In genomic region chr1:177926201-177926600, GRCh38 we compare ENCODE assay signal across 15 cellular contexts. TPM values are rescaled to one million over a fixed set of nuclear protein-coding genes. Genes with fewer than 3 reads are reported as not detected.
DNase-seq lines count a peak whose midpoint lies in the region; ATAC-seq and TF ChIP-seq lines count a peak whose summit lies in the region.
"Had no signal": no experiment of that assay in that cellular context is flagged by ENCODE, and none has a peak within 500 bp of the region (broad histone marks: within the 10 kb centered on the region; RNA-seq: fewer than 3 reads in every experiment).

No MANE protein-coding gene starts in this region.

- no peaks in the 10 kb centered on the region for H3K9me3 ChIP-seq in IMR-90 (ENCODE audit: control insufficient read depth, insufficient read depth, low read length)
- H3K9me3 ChIP-seq in uterus: no peaks in the 10 kb centered on the region

- peak overlapping the region; percentile 94 for H2AK5ac ChIP-seq in IMR-90 (ENCODE audit: low read depth, low read length)

- no peak overlapping the region for H3K9ac ChIP-seq in IMR-90 (ENCODE audit: low read depth, low read length)

- H3K56ac ChIP-seq in IMR-90 (ENCODE audit: extremely low read depth, insufficient read depth, low read length): peak overlapping the region; percentile 78

- H4K20me1 ChIP-seq in IMR-90 (ENCODE audit: insufficient read depth, low read length): no peaks in the 10 kb centered on the region

- dilution Hi-C loops in IMR-90 (cut with HindIII; ENCODE audit: low sequenced_read_pairs, unreplicated experiment): no loop called here

- intact Hi-C loops in IMR-90 (cut with micrococcal nuclease): loop anchor here (5.0 kb wide), 2 partner anchors 54 to 719 kb away; no protein-coding TSS in a partner anchor
- intact Hi-C loops in uterus (cut with DNase I; ENCODE audit: low total_unique reads): no loop called here

- no peak for TF ChIP-seq RAD21 in IMR-90 (IDR thresholded peaks at IDR 0.05; ENCODE audit: low read length)

- peak overlapping the region; percentile 91 for H3K23ac ChIP-seq in IMR-90 (ENCODE audit: low read depth, low read length)

- H4K8ac ChIP-seq in IMR-90 (ENCODE audit: low read depth in 2 of 2, low read length in 2 of 2): peak overlapping the region; percentile 52 to 95

- H2AK9ac ChIP-seq in IMR-90 (replicated peaks; ENCODE audit: low read depth, low read length, poor library complexity): peak overlapping the region; percentile 84

- peak overlapping the region; percentile 98 for H2BK20ac ChIP-seq in IMR-90 (ENCODE audit: low read depth, low read length)

- in situ Hi-C loops in IMR-90 (cut with MboI; ENCODE audit: low sequenced_read_pairs) (no loop called here), brain microvascular endothelial cell (cut with HindIII; ENCODE audit: low pct_ligation_motif_present, low sequenced_read_pairs) (no loop called here)

- peaks cover 4% of the 10 kb centered on the region; the same call in 1 of the 2 replicates for H3K9me1 ChIP-seq in IMR-90 (ENCODE audit: insufficient read depth, low read length)

- CTCF ChIA-PET in IMR-90 (lab: Yijun Ruan, JAX): interaction anchor here (0.7 to 1.4 kb wide), 2 partner anchors 11 to 13 kb away, joined by 3 to 6 read pairs; no protein-coding TSS in a partner anchor

- peak overlapping the region; percentile 70 for H2AFZ ChIP-seq in IMR-90 (replicated peaks; ENCODE audit: low read length, poor library complexity)
- H2AFZ ChIP-seq: PC-9 had no signal

- no peak overlapping the region for H3K4me2 ChIP-seq in IMR-90 (ENCODE audit: low read depth, low read length)

- H4K91ac ChIP-seq in IMR-90 (ENCODE audit: insufficient read depth, low read depth, low read length): peak overlapping the region; percentile 97

- peak overlapping the region; percentile 85 for H3K14ac ChIP-seq in IMR-90 (replicated peaks; ENCODE audit: low read depth, low read length)

- peak overlapping the region; percentile 99 for H2BK120ac ChIP-seq in IMR-90 (ENCODE audit: low read depth, low read length)

- H4K5ac ChIP-seq in IMR-90 (ENCODE audit: low read depth, low read length): peak overlapping the region; percentile 66

- TF ChIP-seq CTCF in IMR-90 (conservative IDR thresholded peaks at IDR 0.05; ENCODE audit: low read depth, low read length): no peak
- TF ChIP-seq CTCF in brain microvascular endothelial cell (IDR thresholded peaks at IDR 0.05; ENCODE audit: low read depth, low read length, missing control alignments): no peak
- TF ChIP-seq CTCF in uterus (IDR thresholded peaks at IDR 0.05): no peak

- no TSS peak for BruUV-seq in IMR-90 (replicated peaks; lab: Mats Ljungman, UMichigan)

- H3K4ac ChIP-seq in IMR-90 (ENCODE audit: low read depth, low read length): peak overlapping the region; percentile 96

- H3K4me3 ChIP-seq in IMR-90 (ENCODE audit: insufficient read depth, low read depth, low read length) (no peak overlapping the region), brain microvascular endothelial cell (ENCODE audit: low read depth, low read length) (no peak overlapping the region), uterus (no peak overlapping the region)
- H3K4me3 ChIP-seq: PC-9 had no signal

- H3K4me1 ChIP-seq in IMR-90 (ENCODE audit: control insufficient read depth, insufficient read depth, low read length) (peaks cover 20% of the 10 kb centered on the region), uterus (no peaks in the 10 kb centered on the region)

- no peaks in the 10 kb centered on the region for H3K27me3 ChIP-seq in IMR-90 (ENCODE audit: control insufficient read depth, insufficient read depth, low read length)
- H3K27me3 ChIP-seq in brain microvascular endothelial cell (replicated peaks): no peaks in the 10 kb centered on the region
- no peaks in the 10 kb centered on the region for H3K27me3 ChIP-seq in uterus

- POLR2A ChIA-PET in IMR-90 (lab: Charles Lee; ENCODE audit: unreplicated experiment): no interaction called here

- DNase-seq in IMR-90 (peak; percentile 26), brain microvascular endothelial cell (no peak), lung microvascular endothelial cell (ENCODE audit: low read depth in 2 of 2) (peak; percentile 68 to 76), uterus (no peak), NCI-H1092 treated with DMSO at 0.1 percent for 48 hours (lab: John Stamatoyannopoulos, UW) (no peak), AG08395 (ENCODE audit: low spot score) (no peak)
- DNase-seq: CD4-positive, alpha-beta memory T cell; H9; KBM-7; NCI-H1048; NCI-H146; NCI-H2081; NCI-H510A; PC-9 had no signal

- peak overlapping the region; percentile 95 for H3K18ac ChIP-seq in IMR-90 (ENCODE audit: low read depth, low read length)

- peak overlapping the region; percentile 82; the same call in 2 of the 3 replicates for H2BK15ac ChIP-seq in IMR-90 (ENCODE audit: low read depth, low read length)

- H3K27ac ChIP-seq in IMR-90 (ENCODE audit: insufficient read depth, low read length) (peak overlapping the region; percentile 94), brain microvascular endothelial cell (peak overlapping the region; percentile 63), uterus (peak overlapping the region; percentile 53 to 72)
- H3K27ac ChIP-seq: PC-9 had no signal

- H3K36me3 ChIP-seq in IMR-90 (ENCODE audit: control insufficient read depth, insufficient read depth, low read length) (no peaks in the 10 kb centered on the region), brain microvascular endothelial cell (replicated peaks) (no peaks in the 10 kb centered on the region), uterus (no peaks in the 10 kb centered on the region)

- ATAC-seq in IMR-90 (ENCODE audit: low read depth): no peak
- no peak for ATAC-seq in HG03045 (IDR thresholded peaks at IDR 0.05; ENCODE audit: unreplicated experiment)

- TF ChIP-seq POLR2A in IMR-90 (IDR thresholded peaks at IDR 0.05; ENCODE audit: low read depth, low read length): no peak
- no peak for TF ChIP-seq POLR2A in uterus (IDR thresholded peaks at IDR 0.05)

- H2BK5ac ChIP-seq in IMR-90 (ENCODE audit: low read depth, low read length, poor library complexity, severe bottlenecking): peak overlapping the region; percentile 99

- no peaks in the 10 kb centered on the region for H3K79me1 ChIP-seq in IMR-90 (ENCODE audit: low read depth in 1 of 2, low read length in 2 of 2)

TF ChIP-seq in IMR-90, 13 proteins besides CTCF, POLR2A, EP300 and RAD21:
- TF ChIP-seq MXI1 (IDR thresholded peaks at IDR 0.05; ENCODE audit: borderline replicate concordance, low read depth, low read length) (no peak), MAFK (IDR thresholded peaks at IDR 0.05; ENCODE audit: low read depth, low read length) (no peak)
TF ChIP-seq in IMR-90: peak in this region for 0.

RNA-seq across cellular contexts. Expression of gene SEC16B, which starts 43.7 kb away (rescaled TPM):
- 2.8 and 4.3 TPM in 2 replicates for total RNA-seq in IMR-90 (2012; rRNA removed)
- polyA plus RNA-seq in IMR-90 (2012; rRNA removed): 3.4 and 4.3 TPM in 2 replicates
- polyA plus RNA-seq in IMR-90 (2012; cell fraction: cytosol; rRNA removed): 2.0 and 2.2 TPM in 2 replicates
- polyA plus RNA-seq in IMR-90 (2012; cell fraction: nucleus; rRNA removed; ENCODE audit: low replicate concordance): 11.8 and 15.0 TPM in 2 replicates
- 0.22 and 0.79 TPM in 2 replicates for total RNA-seq in lung microvascular endothelial cell
- 10 to 100 TPM in 3 of 4 donors, 1 to 10 TPM in 1; 4.7 to 16.9 (median 11.9) TPM for total RNA-seq in uterus
- total RNA-seq: CD4-positive, alpha-beta memory T cell had no signal
- polyA plus RNA-seq: CD4-positive, alpha-beta memory T cell had no signal

Comparison
In these comparisons a context has a peak if more than half of its experiments do, and no peak if none do; other contexts are left out.
1. DNase-seq: peak in IMR-90 (single experiment) and lung microvascular endothelial cell (2 of 2); none in brain microvascular endothelial cell (single experiment), uterus (0 of 2), NCI-H1092 treated with DMSO at 0.1 percent for 48 hours (single experiment) and AG08395 (single experiment).
2. Peak in every context shown above with its lines, with median percentiles within 50 percentile points of each other: H3K27ac ChIP-seq.